Comparison of ENCODE assay signal across 26 cellular contexts in genomic region chr1:119083980-119084379, GRCh38.
"Had no signal": no experiment of that assay in that cellular context is flagged by ENCODE, and none has a peak within 500 bp of the region (broad histone marks: within the 10 kb centered on the region; RNA-seq: fewer than 3 reads in every experiment).

No MANE protein-coding gene starts in this region.

- H3K27me3 ChIP-seq: brain microvascular endothelial cell, esophagus muscularis mucosa, neutrophil, ovary, sigmoid colon, thyroid gland had no signal

- H3K4me3 ChIP-seq: esophagus muscularis mucosa, ovary, prostate gland, sigmoid colon, thyroid gland had no signal

- DNase-seq: activated CD4-positive, alpha-beta T cell treated with anti-CD3 and anti-CD28 coated beads for 48 hours; activated CD4-positive, alpha-beta T cell treated with anti-CD3 and anti-CD28 coated beads, Interleukin-2, amount 50 U/mL, for 48 hours; activated CD8-positive, alpha-beta memory T cell treated with anti-CD3 and anti-CD28 coated beads for 24 hours; activated effector memory CD4-positive, alpha-beta T cell treated with Interleukin-2 at 50 U/mL for 16 hours; activated naive CD4-positive, alpha-beta T cell treated with anti-CD3 and anti-CD28 coated beads, Interleukin-2, amount 10 ng/mL, durations not matched to agents 7 days and 5 days; activated naive CD8-positive, alpha-beta T cell treated with anti-CD3 and anti-CD28 coated beads, Interleukin-2, amount 10 ng/mL, durations not matched to agents 7 days and 5 days; amniotic stem cell; brain microvascular endothelial cell; foreskin melanocyte; left ventricle myocardium superior; naive B cell; nephron progenitor cell; ovary; retina; sigmoid colon; small intestine; stimulated activated CD4-positive, alpha-beta T cell treated with anti-CD3 and anti-CD28 coated beads, Interleukin-4, amount 100 ng/mL, for 24 hours; stimulated activated naive CD8-positive, alpha-beta T cell treated with anti-CD3 and anti-CD28 coated beads, Interleukin-15, amount 100 ng/mL, for 72 hours; substantia nigra; thyroid gland; WERI-Rb-1 had no signal

- ATAC-seq: activated CD4-positive, CD25-positive, alpha-beta regulatory T cell treated with anti-CD3 and anti-CD28 coated beads, Interleukin-2, amount 50 U/mL, for 24 hours; stimulated activated effector memory CD8-positive, alpha-beta T cell treated with anti-CD3 and anti-CD28 coated beads, Interleukin-12 subunit alpha, Interleukin-12 subunit beta, amount 100 ng/mL, for 72 hours; stimulated activated naive CD8-positive, alpha-beta T cell treated with anti-CD3 and anti-CD28 coated beads, Interleukin-15, amount 100 ng/mL, for 72 hours had no signal

- H3K9me3 ChIP-seq: esophagus muscularis mucosa, neutrophil, ovary, prostate gland, thyroid gland had no signal

- H3K4me1 ChIP-seq: prostate gland had no signal

- H3K27ac ChIP-seq: brain microvascular endothelial cell, esophagus muscularis mucosa, neutrophil, ovary, prostate gland, sigmoid colon, WERI-Rb-1 had no signal

- H3K36me3 ChIP-seq: brain microvascular endothelial cell, esophagus muscularis mucosa, neutrophil, ovary, prostate gland, sigmoid colon, thyroid gland, WERI-Rb-1 had no signal
